1 cellular context compared by ENCODE assay signal in the genomic region with DNA sequence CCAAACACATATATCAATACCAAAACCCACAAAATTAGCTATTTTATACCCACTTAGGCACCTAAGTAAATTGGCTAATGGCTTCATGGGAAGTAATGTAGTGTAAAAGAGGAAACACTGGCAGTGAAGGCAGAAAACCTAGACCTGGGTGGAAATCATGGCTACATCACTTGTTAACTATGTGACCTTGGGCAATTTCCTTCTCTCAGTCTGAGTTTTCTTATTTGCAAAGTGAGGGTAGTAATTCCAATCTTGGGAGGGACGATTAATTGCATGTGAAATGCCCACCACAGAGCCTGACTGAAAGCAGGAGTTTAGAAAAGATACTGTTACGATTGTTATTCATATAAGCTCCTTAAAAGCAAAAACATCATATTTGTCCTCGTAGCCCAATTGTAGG.
TF ChIP-seq lines count a peak whose summit lies in the region.

No MANE protein-coding gene starts in this region.

TF ChIP-seq in GM23338, 12 proteins besides CTCF, POLR2A, EP300 and RAD21 (continued from another document):
- TF ChIP-seq, protein P1, sequence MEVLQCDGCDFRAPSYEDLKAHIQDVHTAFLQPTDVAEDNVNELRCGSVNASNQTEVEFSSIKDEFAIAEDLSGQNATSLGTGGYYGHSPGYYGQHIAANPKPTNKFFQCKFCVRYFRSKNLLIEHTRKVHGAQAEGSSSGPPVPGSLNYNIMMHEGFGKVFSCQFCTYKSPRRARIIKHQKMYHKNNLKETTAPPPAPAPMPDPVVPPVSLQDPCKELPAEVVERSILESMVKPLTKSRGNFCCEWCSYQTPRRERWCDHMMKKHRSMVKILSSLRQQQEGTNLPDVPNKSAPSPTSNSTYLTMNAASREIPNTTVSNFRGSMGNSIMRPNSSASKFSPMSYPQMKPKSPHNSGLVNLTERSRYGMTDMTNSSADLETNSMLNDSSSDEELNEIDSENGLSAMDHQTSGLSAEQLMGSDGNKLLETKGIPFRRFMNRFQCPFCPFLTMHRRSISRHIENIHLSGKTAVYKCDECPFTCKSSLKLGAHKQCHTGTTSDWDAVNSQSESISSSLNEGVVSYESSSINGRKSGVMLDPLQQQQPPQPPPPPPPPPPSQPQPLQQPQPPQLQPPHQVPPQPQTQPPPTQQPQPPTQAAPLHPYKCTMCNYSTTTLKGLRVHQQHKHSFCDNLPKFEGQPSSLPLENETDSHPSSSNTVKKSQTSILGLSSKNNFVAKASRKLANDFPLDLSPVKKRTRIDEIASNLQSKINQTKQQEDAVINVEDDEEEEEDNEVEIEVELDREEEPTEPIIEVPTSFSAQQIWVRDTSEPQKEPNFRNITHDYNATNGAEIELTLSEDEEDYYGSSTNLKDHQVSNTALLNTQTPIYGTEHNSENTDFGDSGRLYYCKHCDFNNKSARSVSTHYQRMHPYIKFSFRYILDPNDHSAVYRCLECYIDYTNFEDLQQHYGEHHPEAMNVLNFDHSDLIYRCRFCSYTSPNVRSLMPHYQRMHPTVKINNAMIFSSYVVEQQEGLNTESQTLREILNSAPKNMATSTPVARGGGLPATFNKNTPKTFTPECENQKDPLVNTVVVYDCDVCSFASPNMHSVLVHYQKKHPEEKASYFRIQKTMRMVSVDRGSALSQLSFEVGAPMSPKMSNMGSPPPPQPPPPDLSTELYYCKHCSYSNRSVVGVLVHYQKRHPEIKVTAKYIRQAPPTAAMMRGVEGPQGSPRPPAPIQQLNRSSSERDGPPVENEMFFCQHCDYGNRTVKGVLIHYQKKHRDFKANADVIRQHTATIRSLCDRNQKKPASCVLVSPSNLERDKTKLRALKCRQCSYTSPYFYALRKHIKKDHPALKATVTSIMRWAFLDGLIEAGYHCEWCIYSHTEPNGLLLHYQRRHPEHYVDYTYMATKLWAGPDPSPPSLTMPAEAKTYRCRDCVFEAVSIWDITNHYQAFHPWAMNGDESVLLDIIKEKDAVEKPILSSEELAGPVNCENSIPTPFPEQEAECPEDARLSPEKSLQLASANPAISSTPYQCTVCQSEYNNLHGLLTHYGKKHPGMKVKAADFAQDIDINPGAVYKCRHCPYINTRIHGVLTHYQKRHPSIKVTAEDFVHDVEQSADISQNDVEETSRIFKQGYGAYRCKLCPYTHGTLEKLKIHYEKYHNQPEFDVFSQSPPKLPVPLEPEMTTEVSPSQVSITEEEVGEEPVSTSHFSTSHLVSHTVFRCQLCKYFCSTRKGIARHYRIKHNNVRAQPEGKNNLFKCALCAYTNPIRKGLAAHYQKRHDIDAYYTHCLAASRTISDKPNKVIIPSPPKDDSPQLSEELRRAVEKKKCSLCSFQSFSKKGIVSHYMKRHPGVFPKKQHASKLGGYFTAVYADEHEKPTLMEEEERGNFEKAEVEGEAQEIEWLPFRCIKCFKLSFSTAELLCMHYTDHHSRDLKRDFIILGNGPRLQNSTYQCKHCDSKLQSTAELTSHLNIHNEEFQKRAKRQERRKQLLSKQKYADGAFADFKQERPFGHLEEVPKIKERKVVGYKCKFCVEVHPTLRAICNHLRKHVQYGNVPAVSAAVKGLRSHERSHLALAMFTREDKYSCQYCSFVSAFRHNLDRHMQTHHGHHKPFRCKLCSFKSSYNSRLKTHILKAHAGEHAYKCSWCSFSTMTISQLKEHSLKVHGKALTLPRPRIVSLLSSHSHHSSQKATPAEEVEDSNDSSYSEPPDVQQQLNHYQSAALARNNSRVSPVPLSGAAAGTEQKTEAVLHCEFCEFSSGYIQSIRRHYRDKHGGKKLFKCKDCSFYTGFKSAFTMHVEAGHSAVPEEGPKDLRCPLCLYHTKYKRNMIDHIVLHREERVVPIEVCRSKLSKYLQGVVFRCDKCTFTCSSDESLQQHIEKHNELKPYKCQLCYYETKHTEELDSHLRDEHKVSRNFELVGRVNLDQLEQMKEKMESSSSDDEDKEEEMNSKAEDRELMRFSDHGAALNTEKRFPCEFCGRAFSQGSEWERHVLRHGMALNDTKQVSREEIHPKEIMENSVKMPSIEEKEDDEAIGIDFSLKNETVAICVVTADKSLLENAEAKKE (CRISPR knock-in tag; IDR thresholded peaks at IDR 0.05), result no peak
- TF ChIP-seq STAT1 (IDR thresholded peaks at IDR 0.05; ENCODE audit: unreplicated experiment), result no peak
